Comparison of ENCODE assay signal across 2 cellular contexts in the genomic region with DNA sequence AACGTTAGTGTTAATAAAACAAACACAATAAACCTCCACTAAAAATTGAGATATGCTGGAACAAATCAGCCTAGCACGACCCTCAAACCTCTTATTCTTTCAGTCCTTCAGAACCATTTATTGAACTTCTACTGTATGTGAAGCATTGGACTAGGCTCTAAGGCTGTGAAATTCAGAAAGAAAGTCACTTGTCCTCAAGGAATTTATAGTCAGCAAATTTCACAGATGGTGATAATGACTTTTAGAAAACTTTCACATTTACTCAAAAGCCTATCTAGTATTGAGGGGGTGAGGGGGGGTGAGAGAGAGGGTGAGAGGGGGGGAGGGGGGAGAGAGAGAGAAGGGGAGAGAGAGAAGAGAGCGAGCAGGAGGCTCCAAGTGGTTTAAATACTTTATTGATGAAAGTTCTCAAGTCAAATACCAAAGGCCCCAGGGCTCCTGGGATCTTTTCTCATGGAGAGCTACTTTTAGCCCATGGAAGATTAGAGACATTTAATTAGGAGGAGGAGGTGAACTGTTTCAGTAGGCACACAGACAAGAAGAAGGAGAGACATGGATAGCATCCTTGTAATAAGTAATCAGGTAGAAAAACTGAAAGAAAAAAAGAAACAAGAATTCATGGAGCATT.
A peak's percentile ranks its signal among the peaks of the same experiment; 100 is the strongest.
TF ChIP-seq lines count a peak whose summit lies in the region.

No MANE protein-coding gene starts in this region.

TF ChIP-seq in HCT116, 20 proteins besides CTCF, POLR2A, EP300 and RAD21 (continued from another document):
- TF ChIP-seq, protein P1, sequence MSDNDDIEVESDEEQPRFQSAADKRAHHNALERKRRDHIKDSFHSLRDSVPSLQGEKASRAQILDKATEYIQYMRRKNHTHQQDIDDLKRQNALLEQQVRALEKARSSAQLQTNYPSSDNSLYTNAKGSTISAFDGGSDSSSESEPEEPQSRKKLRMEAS (IDR thresholded peaks at IDR 0.05) = no peak
- TF ChIP-seq POLR2AphosphoS5 (IDR thresholded peaks at IDR 0.05; ENCODE audit: low read depth, low read length) = no peak
- no peak for TF ChIP-seq EZH2 (IDR thresholded peaks at IDR 0.05)
- no peak for TF ChIP-seq FOSL1 (IDR thresholded peaks at IDR 0.05; ENCODE audit: low read depth)
- no peak for TF ChIP-seq ZNF274 (IDR thresholded peaks at IDR 0.05; ENCODE audit: low read depth, low read length)
- TF ChIP-seq SP1 (IDR thresholded peaks at IDR 0.05; ENCODE audit: low read depth) = no peak

TF ChIP-seq in K562, 482 proteins besides CTCF, POLR2A, EP300 and RAD21 (continued from another document):
- TF ChIP-seq, protein P2, sequence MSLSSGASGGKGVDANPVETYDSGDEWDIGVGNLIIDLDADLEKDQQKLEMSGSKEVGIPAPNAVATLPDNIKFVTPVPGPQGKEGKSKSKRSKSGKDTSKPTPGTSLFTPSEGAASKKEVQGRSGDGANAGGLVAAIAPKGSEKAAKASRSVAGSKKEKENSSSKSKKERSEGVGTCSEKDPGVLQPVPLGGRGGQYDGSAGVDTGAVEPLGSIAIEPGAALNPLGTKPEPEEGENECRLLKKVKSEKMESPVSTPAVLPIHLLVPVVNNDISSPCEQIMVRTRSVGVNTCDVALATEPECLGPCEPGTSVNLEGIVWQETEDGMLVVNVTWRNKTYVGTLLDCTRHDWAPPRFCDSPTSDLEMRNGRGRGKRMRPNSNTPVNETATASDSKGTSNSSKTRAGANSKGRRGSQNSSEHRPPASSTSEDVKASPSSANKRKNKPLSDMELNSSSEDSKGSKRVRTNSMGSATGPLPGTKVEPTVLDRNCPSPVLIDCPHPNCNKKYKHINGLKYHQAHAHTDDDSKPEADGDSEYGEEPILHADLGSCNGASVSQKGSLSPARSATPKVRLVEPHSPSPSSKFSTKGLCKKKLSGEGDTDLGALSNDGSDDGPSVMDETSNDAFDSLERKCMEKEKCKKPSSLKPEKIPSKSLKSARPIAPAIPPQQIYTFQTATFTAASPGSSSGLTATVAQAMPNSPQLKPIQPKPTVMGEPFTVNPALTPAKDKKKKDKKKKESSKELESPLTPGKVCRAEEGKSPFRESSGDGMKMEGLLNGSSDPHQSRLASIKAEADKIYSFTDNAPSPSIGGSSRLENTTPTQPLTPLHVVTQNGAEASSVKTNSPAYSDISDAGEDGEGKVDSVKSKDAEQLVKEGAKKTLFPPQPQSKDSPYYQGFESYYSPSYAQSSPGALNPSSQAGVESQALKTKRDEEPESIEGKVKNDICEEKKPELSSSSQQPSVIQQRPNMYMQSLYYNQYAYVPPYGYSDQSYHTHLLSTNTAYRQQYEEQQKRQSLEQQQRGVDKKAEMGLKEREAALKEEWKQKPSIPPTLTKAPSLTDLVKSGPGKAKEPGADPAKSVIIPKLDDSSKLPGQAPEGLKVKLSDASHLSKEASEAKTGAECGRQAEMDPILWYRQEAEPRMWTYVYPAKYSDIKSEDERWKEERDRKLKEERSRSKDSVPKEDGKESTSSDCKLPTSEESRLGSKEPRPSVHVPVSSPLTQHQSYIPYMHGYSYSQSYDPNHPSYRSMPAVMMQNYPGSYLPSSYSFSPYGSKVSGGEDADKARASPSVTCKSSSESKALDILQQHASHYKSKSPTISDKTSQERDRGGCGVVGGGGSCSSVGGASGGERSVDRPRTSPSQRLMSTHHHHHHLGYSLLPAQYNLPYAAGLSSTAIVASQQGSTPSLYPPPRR (CRISPR knock-in tag; IDR thresholded peaks at IDR 0.05; ENCODE audit: borderline replicate concordance) = no peak
- TF ChIP-seq ZNF174 (CRISPR knock-in tag; IDR thresholded peaks at IDR 0.05) (no peak), PCBP1 (IDR thresholded peaks at IDR 0.05; ENCODE audit: low read depth, low read length, poor library complexity, severe bottlenecking) (peak; percentile 78), C11orf30 (IDR thresholded peaks at IDR 0.05; ENCODE audit: low read depth) (peak; percentile 16; the same call in 1 of the 2 replicates)
